15 cellular contexts compared by ENCODE assay signal in genomic region chr16:76278086-76278485, GRCh38.
"Had no signal": no experiment of that assay in that cellular context is flagged by ENCODE, and none has a peak within 500 bp of the region (broad histone marks: within the 10 kb centered on the region; RNA-seq: fewer than 3 reads in every experiment).

No MANE protein-coding gene starts in this region.

- H3K4me3 ChIP-seq: ascending aorta, heart right ventricle, tibial artery had no signal

- H3K27ac ChIP-seq: ascending aorta, heart right ventricle, parathyroid adenoma, sigmoid colon, tibial artery had no signal

- ATAC-seq: activated T-cell treated with anti-CD3 and anti-CD28 coated beads, Interleukin-2, amount 50 U/mL, for 72 hours; heart right ventricle; naive thymus-derived CD8-positive, alpha-beta T cell; stimulated activated effector memory CD8-positive, alpha-beta T cell treated with anti-CD3 and anti-CD28 coated beads, Interleukin-12 subunit alpha, Interleukin-12 subunit beta, amount 100 ng/mL, for 72 hours; T-helper 17 cell had no signal

- DNase-seq: activated CD4-positive, alpha-beta T cell treated with anti-CD3 and anti-CD28 coated beads, Interleukin-2, amount 50 U/mL, for 4 hours; activated effector memory CD4-positive, alpha-beta T cell treated with anti-CD3 and anti-CD28 coated beads, Interleukin-2, amount 50 U/mL, for 16 hours; activated naive CD4-positive, alpha-beta T cell treated with anti-CD3 and anti-CD28 coated beads, Interleukin-2, amount 50 U/mL, for 16 hours; activated T-cell treated with anti-CD3 and anti-CD28 coated beads, Interleukin-2, amount 50 U/mL, for 72 hours; foreskin melanocyte; heart right ventricle; immature natural killer cell; naive thymus-derived CD8-positive, alpha-beta T cell; sigmoid colon; stimulated activated CD4-positive, alpha-beta T cell treated with anti-CD3 and anti-CD28 coated beads, Interleukin-4, amount 100 ng/mL, for 24 hours; T-helper 17 cell; tibial artery had no signal
